In genomic region chr1:21091053-21091690, GRCh38 we compare ENCODE assay signal across 2 cellular contexts.
A peak's percentile ranks its signal among the peaks of the same experiment; 100 is the strongest.
TF ChIP-seq lines count a peak whose summit lies in the region.

No MANE protein-coding gene starts in this region.

TF ChIP-seq in IMR-90, 13 proteins besides CTCF, POLR2A, EP300 and RAD21:
- TF ChIP-seq BHLHE40 (IDR thresholded peaks at IDR 0.05; ENCODE audit: low read depth, low read length) (0 out of 2 replicates have a peak, but pooled peaks have one; percentile 13), CEBPB (IDR thresholded peaks at IDR 0.05; ENCODE audit: low read depth, low read length) (peak; percentile 2; the same call in 1 of the 2 replicates), FOS (IDR thresholded peaks at IDR 0.05; ENCODE audit: low read depth, low read length) (peak; percentile 77)

TF ChIP-seq in endothelial cell of umbilical vein, 7 proteins besides CTCF, POLR2A, EP300 and RAD21:
- TF ChIP-seq POLR2AphosphoS5 (IDR thresholded peaks at IDR 0.05; ENCODE audit: insufficient read depth, low read depth, low read length) (peak; percentile 28), JUN (IDR thresholded peaks at IDR 0.05; ENCODE audit: borderline replicate concordance, insufficient read depth, insufficient read length, low read depth) (peak; percentile 63), FOS (IDR thresholded peaks at IDR 0.05; ENCODE audit: borderline replicate concordance, insufficient read depth, low read length) (peak; percentile 86)
TF ChIP-seq in endothelial cell of umbilical vein: peak in this region for 3; not testable (repeated sequence) for 4.
